Comparison of ENCODE assay signal across 8 cellular contexts in genomic region chr1:15684468-15685283, GRCh38. TPM values are rescaled to one million over a fixed set of nuclear protein-coding genes. Genes with fewer than 3 reads are reported as not detected.
DNase-seq lines count a peak whose midpoint lies in the region; ATAC-seq and TF ChIP-seq lines count a peak whose summit lies in the region.

No MANE protein-coding gene starts in this region.

- peak overlapping the region; percentile 84 for H3K27ac Mint-ChIP-seq in HFFc6

- CTCF ChIA-PET in SK-N-SH (lab: Yijun Ruan, JAX): interaction anchor here (0.6 to 1.3 kb wide), 2 partner anchors 24 to 47 kb away, joined by 3 read pairs; no protein-coding TSS in a partner anchor

- H4K20me1 ChIP-seq in SK-N-SH (ENCODE audit: insufficient read depth): peaks cover 8% of the 10 kb centered on the region

- peaks cover 7% of the 10 kb centered on the region for H3K36me3 Mint-ChIP-seq in HFFc6 (ENCODE audit: low read depth)

- peaks cover 6% of the 10 kb centered on the region for H3K27me3 Mint-ChIP-seq in HFFc6 (ENCODE audit: insufficient read depth)

- peak overlapping the region; percentile 93 for H3K9ac ChIP-seq in SK-N-SH
- peak overlapping the region; percentile 79; the same call in 1 of the 2 replicates for H3K9ac ChIP-seq in iPS-20b (ENCODE audit: low read depth, low read length)

- WGBS in SK-N-SH (ENCODE audit: low lambda C conversion rate): 0% methylated on average over 12 of the region's 72 CpGs
- 1% methylated on average over 7 to 47 of the region's 72 CpGs for WGBS in body of pancreas, 2 donors
- 1 to 3% (median 1%) methylated on average over 8 to 72 of the region's 72 CpGs for WGBS in spleen, 5 donors

- ATAC-seq in body of pancreas (peak; percentile 57), HG03108 (IDR thresholded peaks at IDR 0.05; ENCODE audit: unreplicated experiment) (no peak), GM18502 (IDR thresholded peaks at IDR 0.05; ENCODE audit: poor library complexity, unreplicated experiment) (no peak)

- H3K9me3 ChIP-seq in SK-N-SH (no peaks in the 10 kb centered on the region), body of pancreas (no peaks in the 10 kb centered on the region), iPS-20b (ENCODE audit: insufficient read depth, low read depth, low read length) (no peaks in the 10 kb centered on the region), spleen (no peaks in the 10 kb centered on the region)

- peak; percentile 35 for DNase-seq in EL
- DNase-seq in HFFc6: no peak
- DNase-seq in SK-N-SH: peak; percentile 87
- DNase-seq in body of pancreas: peak; percentile 36 to 55 (median 50)
- peak; percentile 89 for DNase-seq in spleen

- H3K4me1 ChIP-seq in SK-N-SH (ENCODE audit: control insufficient read depth in 1 of 2, insufficient read depth in 2 of 2, low read depth in 1 of 2, low read length in 1 of 2): peaks cover 0 to 16% of the 10 kb centered on the region in 2 experiments; a peak in 2 of 4 replicates
- H3K4me1 ChIP-seq in body of pancreas: peaks cover 25% of the 10 kb centered on the region
- peaks cover 11% of the 10 kb centered on the region; the same call in 1 of the 2 replicates for H3K4me1 ChIP-seq in iPS-20b (ENCODE audit: insufficient read depth, low read length)
- H3K4me1 ChIP-seq in spleen: peaks cover 11 to 79% (median 45%) of the 10 kb centered on the region in 6 donors

- no peaks in the 10 kb centered on the region for H3K9me2 ChIP-seq in SK-N-SH

- no peak for TF ChIP-seq RAD21 in SK-N-SH (IDR thresholded peaks at IDR 0.05; ENCODE audit: low read length)

- TF ChIP-seq CTCF in HFFc6 (IDR thresholded peaks at IDR 0.05) (peak; percentile 44; the same call in 1 of the 2 replicates), SK-N-SH (IDR thresholded peaks at IDR 0.05) (no peak), body of pancreas (IDR thresholded peaks at IDR 0.05) (peak in 1 of 7 experiments; percentile 13), spleen (IDR thresholded peaks at IDR 0.05 in 8 of 11, conservative IDR thresholded peaks at IDR 0.05 in 3 of 11) (peak in 5 of 11 experiments; percentile 14 to 33 (median 21))

- H3K4me2 ChIP-seq in SK-N-SH: peak overlapping the region; percentile 96

- intact Hi-C loops in body of pancreas (cut with DNase I): no loop called here
- intact Hi-C loops in spleen (cut with DNase I; ENCODE audit: low total_unique reads): no loop called here

- TF ChIP-seq EP300 in SK-N-SH (IDR thresholded peaks at IDR 0.05; ENCODE audit: borderline replicate concordance in 1 of 2, low read depth in 1 of 2, low read length in 1 of 2): no peak

- H3K79me2 ChIP-seq in SK-N-SH (ENCODE audit: insufficient read depth): peaks cover 52% of the 10 kb centered on the region

- H3K4me3 ChIP-seq in SK-N-SH (ENCODE audit: low read depth in 2 of 2, low read length in 1 of 2) (peak overlapping the region; percentile 74 to 84), body of pancreas (peak overlapping the region; percentile 29 to 69), iPS-20b (ENCODE audit: low read length) (peak overlapping the region; percentile 78), spleen (peak overlapping the region; percentile 35 to 91 (median 66))

- H3K4me3 Mint-ChIP-seq in HFFc6: peak overlapping the region; percentile 93

- peaks cover 14% of the 10 kb centered on the region for H3F3A ChIP-seq in SK-N-SH (replicated peaks; ENCODE audit: insufficient read depth)

- H3K9me3 Mint-ChIP-seq in HFFc6: no peaks in the 10 kb centered on the region

- peak overlapping the region; percentile 59 to 81 for H3K27ac ChIP-seq in SK-N-SH (ENCODE audit: low read depth in 2 of 2, low read length in 1 of 2)
- H3K27ac ChIP-seq in body of pancreas: peak overlapping the region; percentile 63 to 89 (median 82)
- no peak overlapping the region for H3K27ac ChIP-seq in iPS-20b (ENCODE audit: low read length)
- peak overlapping the region; percentile 82 to 98 (median 94) for H3K27ac ChIP-seq in spleen

- H3K36me3 ChIP-seq in SK-N-SH (replicated peaks in 1 of 2; ENCODE audit: control insufficient read depth in 1 of 2, insufficient read depth in 2 of 2, low read length in 1 of 2) (no peaks in the 10 kb centered on the region), body of pancreas (replicated peaks in 1 of 2; ENCODE audit: insufficient read depth in 1 of 2, low read depth in 2 of 2) (no peaks in the 10 kb centered on the region), iPS-20b (ENCODE audit: insufficient read depth, low read depth, low read length) (no peaks in the 10 kb centered on the region), spleen (peaks cover 0 to 11% (median 2%) of the 10 kb centered on the region in 6 donors)

- TF ChIP-seq POLR2A in body of pancreas (IDR thresholded peaks at IDR 0.05) (peak in 1 of 3 donors; percentile 38), spleen (IDR thresholded peaks at IDR 0.05) (no peak)

- H3K4me1 Mint-ChIP-seq in HFFc6 (ENCODE audit: low read depth): peaks cover 50% of the 10 kb centered on the region

- 0 out of 2 replicates have a peak overlapping the region, but pooled peaks have one; percentile 59 for H2AFZ ChIP-seq in SK-N-SH (ENCODE audit: low read depth)

- POLR2A ChIA-PET in SK-N-SH (lab: Yijun Ruan, JAX): interaction anchor here (0.8 kb wide), 1 partner anchor 67 kb away, joined by 3 read pairs; no protein-coding TSS in a partner anchor

- no peaks in the 10 kb centered on the region for H3K27me3 ChIP-seq in SK-N-SH (ENCODE audit: insufficient read depth)
- no peaks in the 10 kb centered on the region for H3K27me3 ChIP-seq in body of pancreas
- H3K27me3 ChIP-seq in iPS-20b (ENCODE audit: insufficient read depth, low read length): no peaks in the 10 kb centered on the region
- H3K27me3 ChIP-seq in spleen (replicated peaks in 1 of 7): no peaks in the 10 kb centered on the region

TF ChIP-seq in SK-N-SH, 30 proteins besides CTCF, POLR2A, EP300 and RAD21 (continues in another document):
- no peak for TF ChIP-seq MXI1 (IDR thresholded peaks at IDR 0.05; ENCODE audit: low read depth, low read length)
- no peak for TF ChIP-seq FOXM1 (IDR thresholded peaks at IDR 0.05; ENCODE audit: low read depth)
- no peak for TF ChIP-seq PBX3 (IDR thresholded peaks at IDR 0.05)
- no peak for TF ChIP-seq MAX (IDR thresholded peaks at IDR 0.05; ENCODE audit: low read depth)
- no peak for TF ChIP-seq CHD2 (IDR thresholded peaks at IDR 0.05; ENCODE audit: low read length, partially characterized antibody)
- TF ChIP-seq NFIC (IDR thresholded peaks at IDR 0.05; ENCODE audit: borderline replicate concordance): no peak
- no peak for TF ChIP-seq ZBTB33 (IDR thresholded peaks at IDR 0.05; ENCODE audit: borderline replicate concordance, low read depth)
- no peak for TF ChIP-seq JUND (IDR thresholded peaks at IDR 0.05)
- no peak for TF ChIP-seq TAF1 (IDR thresholded peaks at IDR 0.05; ENCODE audit: borderline replicate concordance, low read depth, low read length)

RNA-seq across cellular contexts. Expression of gene PLEKHM2, which starts 0.6 kb away (rescaled TPM):
- 10 to 100 TPM; 61.5 to 70.5 (median 66.0) TPM for total RNA-seq in HFFc6 (2021; fragmentation: NEBNext Ultra II Directional; extraction: Animal tissue kit (Norgen Biotek cat#: 25700))
- polyA plus RNA-seq in SK-N-SH (2012; rRNA removed): 37.0 and 38.9 TPM in 2 replicates
- 13.2 and 22.5 TPM in 2 replicates for polyA plus RNA-seq in SK-N-SH (2012; cell fraction: cytosol; rRNA removed)
- polyA plus RNA-seq in SK-N-SH (2012; cell fraction: nucleus; rRNA removed): 94.8 and 96.6 TPM in 2 replicates
- total RNA-seq in body of pancreas: 10 to 100 TPM; 18.1 to 31.6 TPM
- total RNA-seq in spleen: 10 to 100 TPM; 59.1 to 96.0 (median 65.8) TPM
- polyA plus RNA-seq in spleen: 10 to 100 TPM; 25.9 to 54.1 (median 37.1) TPM

RNA-seq across cellular contexts. Expression of gene SLC25A34, which starts 51.4 kb away (rescaled TPM):
- total RNA-seq in HFFc6 (2021; fragmentation: NEBNext Ultra II Directional; extraction: Animal tissue kit (Norgen Biotek cat#: 25700)): under 1 TPM; 0.26 to 0.68 (median 0.43) TPM
- polyA plus RNA-seq in SK-N-SH (2012; rRNA removed): 1.2 and 1.4 TPM in 2 replicates
- 0.31 and 0.38 TPM in 2 replicates for polyA plus RNA-seq in SK-N-SH (2012; cell fraction: cytosol; rRNA removed)
- polyA plus RNA-seq in SK-N-SH (2012; cell fraction: nucleus; rRNA removed): 6.3 and 6.5 TPM in 2 replicates
- total RNA-seq in body of pancreas: 1 to 10 TPM; 5.7 to 6.9 TPM
- 1 to 10 TPM; 1.5 to 3.7 (median 2.8) TPM for total RNA-seq in spleen
- polyA plus RNA-seq in spleen: 1 to 10 TPM in 2 of 3 donors, under 1 TPM in 1; 0.77 to 2.4 (median 2.1) TPM

RNA-seq across cellular contexts. Expression of gene TMEM82, which starts 57.6 kb away (rescaled TPM):
- total RNA-seq in HFFc6 (2021; fragmentation: NEBNext Ultra II Directional; extraction: Animal tissue kit (Norgen Biotek cat#: 25700)): not detected
- polyA plus RNA-seq in SK-N-SH (2012; rRNA removed) (not detected in 2 replicates), spleen (not detected)
- not detected in 2 replicates for polyA plus RNA-seq in SK-N-SH (2012; cell fraction: cytosol; rRNA removed)
- not detected in 2 replicates for polyA plus RNA-seq in SK-N-SH (2012; cell fraction: nucleus; rRNA removed)
- total RNA-seq in body of pancreas (not detected), spleen (not detected)
